ENCODE assay signal across 1 cellular context in genomic region chr2:176110975-176111663, GRCh38.
TF ChIP-seq lines count a peak whose summit lies in the region.

No MANE protein-coding gene starts in this region.

TF ChIP-seq in IMR-90, 13 proteins besides CTCF, POLR2A, EP300 and RAD21 (continued from another document):
- TF ChIP-seq NFE2L2 (IDR thresholded peaks at IDR 0.05; ENCODE audit: low read depth, low read length) (no peak), CEBPB (IDR thresholded peaks at IDR 0.05; ENCODE audit: low read depth, low read length) (no peak), CHD1 (IDR thresholded peaks at IDR 0.05; ENCODE audit: low read depth, low read length) (no peak), USF2 (IDR thresholded peaks at IDR 0.05; ENCODE audit: low read depth, low read length) (no peak), RCOR1 (IDR thresholded peaks at IDR 0.05; ENCODE audit: insufficient replicate concordance, low read length) (no peak), MAFK (IDR thresholded peaks at IDR 0.05; ENCODE audit: low read depth, low read length) (no peak), MAZ (IDR thresholded peaks at IDR 0.05; ENCODE audit: borderline replicate concordance, low read depth, low read length) (no peak), SMC3 (IDR thresholded peaks at IDR 0.05; ENCODE audit: low read depth, low read length) (0 out of 2 replicates have a peak, but pooled peaks have one; percentile 9)
TF ChIP-seq in IMR-90: peak in this region for 1.
